In the genomic region with DNA sequence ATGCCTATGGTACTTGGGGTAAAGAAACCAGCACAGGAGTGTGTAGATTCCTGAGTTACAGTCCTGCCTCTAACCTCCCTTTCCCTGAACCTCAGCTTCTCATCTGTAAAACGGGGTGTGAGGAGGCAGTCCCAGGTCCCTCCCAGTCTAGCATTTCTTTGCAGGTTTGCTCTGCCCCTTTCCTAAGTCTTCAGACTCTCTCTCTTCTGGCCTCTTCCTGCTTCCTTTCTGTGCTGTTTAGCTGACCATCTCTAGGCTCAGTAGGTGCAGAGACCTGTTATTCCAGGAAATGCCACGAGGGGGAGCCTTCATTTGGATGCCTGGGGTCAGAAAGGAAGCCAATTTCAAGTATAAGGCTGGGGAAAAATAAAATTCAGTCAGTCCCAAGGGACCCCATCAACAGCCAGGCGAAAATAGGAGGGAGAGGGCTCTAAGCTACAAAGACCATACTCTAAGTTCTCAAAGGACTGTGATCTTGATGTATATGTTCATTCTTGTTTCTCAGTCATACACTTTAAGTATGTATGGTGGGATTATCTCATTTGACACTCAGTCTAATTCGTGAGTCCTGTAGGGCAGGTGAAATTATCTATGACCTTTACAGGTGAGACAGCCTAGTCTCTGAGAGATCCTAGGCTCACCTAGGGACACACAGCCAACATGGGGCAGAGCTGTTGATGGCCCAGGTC, we compare ENCODE assay signal across 8 cellular contexts.
A peak's percentile ranks its signal among the peaks of the same experiment; 100 is the strongest.
DNase-seq lines count a peak whose midpoint lies in the region; ATAC-seq and TF ChIP-seq lines count a peak whose summit lies in the region.

No MANE protein-coding gene starts in this region.

- H3K27me3 ChIP-seq in GM06990 (replicated peaks; ENCODE audit: control insufficient read depth, insufficient read depth, low read length) (peaks cover 2% of the 10 kb centered on the region), MG63 (no peaks in the 10 kb centered on the region), trophoblast cell (ENCODE audit: insufficient read depth, low read length) (peaks cover 50% of the 10 kb centered on the region)

- H3K9me3 ChIP-seq in MG63: no peaks in the 10 kb centered on the region
- peaks cover 2% of the 10 kb centered on the region for H3K9me3 ChIP-seq in trophoblast cell (ENCODE audit: insufficient read depth, low read depth, low read length)

- no peak overlapping the region for H4K12ac ChIP-seq in trophoblast cell (ENCODE audit: low read depth, low read length)

- no peaks in the 10 kb centered on the region for H3K36me3 Mint-ChIP-seq in type B pancreatic cell

- H3K9me3 Mint-ChIP-seq in type B pancreatic cell: no peaks in the 10 kb centered on the region

- no peak overlapping the region for H3K4ac ChIP-seq in trophoblast cell (ENCODE audit: low read depth, low read length)

- no peak overlapping the region for H4K91ac ChIP-seq in trophoblast cell (ENCODE audit: low read depth, low read length)

- H3K4me1 ChIP-seq in trophoblast cell (ENCODE audit: control insufficient read depth in 1 of 2, insufficient read depth in 2 of 2, low read length in 2 of 2): peaks cover 7% of the 10 kb centered on the region in 2 experiments

- H3K4me2 ChIP-seq in trophoblast cell (ENCODE audit: low read length): no peak overlapping the region

- no CpG with 5 or more reads among the region's 4 CpGs for WGBS in trophoblast cell (ENCODE audit: extremely low coverage, insufficient coverage, insufficient read length)

- no peak overlapping the region for H3K4me3 ChIP-seq in GM06990 (replicated peaks; ENCODE audit: low read depth, low read length)
- H3K4me3 ChIP-seq in MG63: no peak overlapping the region
- H3K4me3 ChIP-seq in trophoblast cell (ENCODE audit: low read depth, low read length): no peak overlapping the region

- DNase-seq in GM06990 (ENCODE audit: extremely low read depth, insufficient read length) (no peak), MG63 (peak; percentile 49), SK-MEL-5 (ENCODE audit: low read depth, low spot score) (peak; percentile 87), germinal center (ENCODE audit: low spot score) (peak; percentile 79), trophoblast cell (peak; percentile 62 to 87), type B pancreatic cell (ENCODE audit: extremely low spot score, unreplicated experiment) (peak; percentile 88)
- peak; percentile 92 for DNase-seq in activated effector memory CD4-positive, alpha-beta T cell treated with anti-CD3 and anti-CD28 coated beads, Interleukin-2, amount 50 U/mL, for 16 hours

- H3K9ac ChIP-seq in trophoblast cell (ENCODE audit: low read length): no peak overlapping the region

- no peak overlapping the region for H3K18ac ChIP-seq in trophoblast cell (ENCODE audit: low read length)

- no peaks in the 10 kb centered on the region for H3K79me2 ChIP-seq in trophoblast cell (ENCODE audit: control insufficient read depth, insufficient read depth, low read length, poor library complexity)

- H3K27ac Mint-ChIP-seq in type B pancreatic cell: no peak overlapping the region

- H3K4me1 Mint-ChIP-seq in type B pancreatic cell (ENCODE audit: unreplicated experiment): peaks cover 8% of the 10 kb centered on the region

- H3K27me3 Mint-ChIP-seq in type B pancreatic cell: peaks cover 31% of the 10 kb centered on the region

- H4K8ac ChIP-seq in trophoblast cell (ENCODE audit: low read depth, low read length): peak overlapping the region; percentile 61

- H3K23ac ChIP-seq in trophoblast cell (ENCODE audit: low read length): no peak overlapping the region

- H2AK5ac ChIP-seq in trophoblast cell (ENCODE audit: low read length): no peak overlapping the region

- no peak overlapping the region for H3K14ac ChIP-seq in trophoblast cell (ENCODE audit: low read length)

- H2BK120ac ChIP-seq in trophoblast cell (ENCODE audit: insufficient read depth, low read length, poor library complexity): no peak overlapping the region

- H3K36me3 ChIP-seq in GM06990 (ENCODE audit: control insufficient read depth, insufficient read depth, low read length) (no peaks in the 10 kb centered on the region), MG63 (no peaks in the 10 kb centered on the region), trophoblast cell (ENCODE audit: control insufficient read depth in 1 of 2, insufficient read depth in 2 of 2, low read length in 2 of 2) (no peaks in the 10 kb centered on the region)

- no peak overlapping the region for H3K4me3 Mint-ChIP-seq in type B pancreatic cell

- in situ Hi-C loops in SK-MEL-5 (cut with HindIII; ENCODE audit: low pct_unique_long_range_greater_than_20kb, low sequenced_read_pairs): no loop called here

- TF ChIP-seq CTCF in GM06990 (IDR thresholded peaks at IDR 0.05; ENCODE audit: insufficient read depth, low read length, poor library complexity, severe bottlenecking) (peak; percentile 95), type B pancreatic cell (conservative IDR thresholded peaks at IDR 0.05) (peak; percentile 90)

- no peak overlapping the region for H3K27ac ChIP-seq in trophoblast cell (ENCODE audit: low read depth, low read length)

- ATAC-seq in GM18517 (IDR thresholded peaks at IDR 0.05; ENCODE audit: unreplicated experiment): no peak

- no peak overlapping the region for H2BK5ac ChIP-seq in trophoblast cell (ENCODE audit: low read depth, low read length, poor library complexity)

- H2BK12ac ChIP-seq in trophoblast cell (ENCODE audit: low read length): no peak overlapping the region

- H3K79me1 ChIP-seq in trophoblast cell (ENCODE audit: low read length): no peaks in the 10 kb centered on the region

- peak overlapping the region; percentile 86 for H2AFZ ChIP-seq in trophoblast cell (ENCODE audit: insufficient read depth, low read length, poor library complexity)
